13 cellular contexts compared by ENCODE assay signal in the genomic region with DNA sequence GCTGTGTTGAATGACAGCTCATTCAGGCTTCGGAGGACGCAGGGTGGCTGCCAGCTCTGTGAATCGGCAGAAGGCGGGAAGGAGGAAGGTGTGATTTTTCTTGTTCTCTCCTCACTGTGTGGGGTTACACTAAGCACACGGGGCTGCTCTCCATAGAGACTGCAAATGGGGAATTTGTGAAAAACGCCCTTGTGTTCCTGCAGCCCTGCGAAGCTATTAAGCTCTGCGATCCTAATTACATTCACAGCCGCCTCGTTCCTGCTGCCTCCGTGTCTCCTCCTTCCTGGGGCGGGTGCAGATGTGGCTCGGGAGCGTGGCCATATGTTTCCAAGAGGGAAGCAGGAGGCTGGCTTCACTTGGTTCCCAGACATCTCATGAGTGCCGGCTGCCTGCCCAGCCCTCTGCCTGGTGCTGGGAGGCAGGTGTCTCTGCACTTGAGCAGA.
A peak's percentile ranks its signal among the peaks of the same experiment; 100 is the strongest.
DNase-seq lines count a peak whose midpoint lies in the region.
"Had no signal": no experiment of that assay in that cellular context is flagged by ENCODE, and none has a peak within 500 bp of the region (broad histone marks: within the 10 kb centered on the region; RNA-seq: fewer than 3 reads in every experiment).

No MANE protein-coding gene starts in this region.

- H2AFZ ChIP-seq in neuronal stem cell (ENCODE audit: low read length): no peak overlapping the region

- no peak overlapping the region for H3K14ac ChIP-seq in neuronal stem cell (ENCODE audit: low read length)

- peak overlapping the region; percentile 11 for H3K18ac ChIP-seq in neuronal stem cell (ENCODE audit: low read length)

- no peak overlapping the region for H4K8ac ChIP-seq in neuronal stem cell (ENCODE audit: low read depth, low read length)

- peaks cover 3% of the 10 kb centered on the region for H3K4me1 Mint-ChIP-seq in activated CD4-positive, alpha-beta memory T cell treated with anti-CD3 and anti-CD28 coated beads for 36 hours (ENCODE audit: low read depth)
- H3K4me1 Mint-ChIP-seq: CD14-positive monocyte had no signal

- no peak overlapping the region for H3K27ac Mint-ChIP-seq in activated CD4-positive, alpha-beta memory T cell treated with anti-CD3 and anti-CD28 coated beads for 36 hours

- H2BK5ac ChIP-seq in neuronal stem cell (ENCODE audit: low read length): no peak overlapping the region

- CTCF ChIA-PET in activated CD4-positive, alpha-beta memory T cell treated with anti-CD3 and anti-CD28 coated beads for 36 hours (lab: Charles Lee): no interaction called here

- H2BK12ac ChIP-seq in neuronal stem cell (ENCODE audit: low read length): no peak overlapping the region

- H4K91ac ChIP-seq in neuronal stem cell (ENCODE audit: low read depth, low read length, poor library complexity): no peak overlapping the region

- H3K4me1 ChIP-seq in neuronal stem cell (ENCODE audit: control insufficient read depth in 2 of 2, insufficient read depth in 1 of 2, low read depth in 1 of 2, low read length in 2 of 2): no peaks in the 10 kb centered on the region
- H3K4me1 ChIP-seq in effector memory CD4-positive, alpha-beta T cell (ENCODE audit: control insufficient read depth, insufficient read depth, low read length, poor library complexity, severe bottlenecking): no peaks in the 10 kb centered on the region
- H3K4me1 ChIP-seq: left lung, psoas muscle had no signal

- POLR2A ChIA-PET in activated CD4-positive, alpha-beta memory T cell treated with anti-CD3 and anti-CD28 coated beads for 36 hours (lab: Charles Lee): no interaction called here

- H3K9ac ChIP-seq in neuronal stem cell (ENCODE audit: low read depth, low read length, poor library complexity): no peak overlapping the region

- H3K27me3 ChIP-seq in neuronal stem cell (ENCODE audit: control insufficient read depth in 3 of 3, insufficient read depth in 3 of 3, low read depth in 1 of 3, low read length in 3 of 3): peaks cover 0 to 5% (median 2%) of the 10 kb centered on the region in 3 experiments
- H3K27me3 ChIP-seq in effector memory CD4-positive, alpha-beta T cell (replicated peaks; ENCODE audit: control insufficient read depth, insufficient read depth, low read length, poor library complexity, severe bottlenecking): no peaks in the 10 kb centered on the region
- H3K27me3 ChIP-seq: gastroesophageal sphincter had no signal

- intact Hi-C loops in activated CD4-positive, alpha-beta memory T cell treated with anti-CD3 and anti-CD28 coated beads for 36 hours (cut with micrococcal nuclease): no loop called here

- peaks cover 4% of the 10 kb centered on the region for H3K27me3 Mint-ChIP-seq in activated CD4-positive, alpha-beta memory T cell treated with anti-CD3 and anti-CD28 coated beads for 36 hours

- H3K4me2 ChIP-seq in neuronal stem cell (ENCODE audit: insufficient read depth, low read length, poor library complexity, severe bottlenecking): no peak overlapping the region

- WGBS in neuronal stem cell (ENCODE audit: extremely low coverage in 2 of 2, insufficient read length in 2 of 2, insufficient replicate concordance in 1 of 2), 2 donors: no CpG with 5 or more reads among the region's 15 CpGs

- no peak overlapping the region for H2AK5ac ChIP-seq in neuronal stem cell (ENCODE audit: low read depth, low read length)

- no peaks in the 10 kb centered on the region for H3K36me3 Mint-ChIP-seq in activated CD4-positive, alpha-beta memory T cell treated with anti-CD3 and anti-CD28 coated beads for 36 hours

- H3K4me3 ChIP-seq in neuronal stem cell (ENCODE audit: low read length in 2 of 2): no peak overlapping the region
- no peak overlapping the region for H3K4me3 ChIP-seq in effector memory CD4-positive, alpha-beta T cell (ENCODE audit: insufficient read depth, low read depth, low read length, poor library complexity, severe bottlenecking)
- H3K4me3 ChIP-seq: gastroesophageal sphincter, left lung, psoas muscle had no signal

- H3K4ac ChIP-seq in neuronal stem cell (ENCODE audit: low read length): no peak overlapping the region

- no peaks in the 10 kb centered on the region for H3K36me3 ChIP-seq in neuronal stem cell (replicated peaks in 1 of 2; ENCODE audit: control insufficient read depth in 2 of 2, insufficient read depth in 2 of 2, low read length in 2 of 2)
- no peaks in the 10 kb centered on the region for H3K36me3 ChIP-seq in effector memory CD4-positive, alpha-beta T cell (ENCODE audit: control insufficient read depth, insufficient read depth, low read length)
- H3K36me3 ChIP-seq: left lung had no signal

- H2BK15ac ChIP-seq in neuronal stem cell (ENCODE audit: low read length): no peak overlapping the region

- H3K9me3 ChIP-seq in neuronal stem cell (replicated peaks in 1 of 2; ENCODE audit: control insufficient read depth in 2 of 2, insufficient read depth in 1 of 2, low read depth in 1 of 2, low read length in 2 of 2): no peaks in the 10 kb centered on the region
- no peaks in the 10 kb centered on the region for H3K9me3 ChIP-seq in effector memory CD4-positive, alpha-beta T cell (ENCODE audit: control insufficient read depth, low read length)
- H3K9me3 ChIP-seq: gastroesophageal sphincter, left lung, psoas muscle had no signal

- H3K23ac ChIP-seq in neuronal stem cell (ENCODE audit: low read depth, low read length, poor library complexity): no peak overlapping the region

- H3K9me3 Mint-ChIP-seq in activated CD4-positive, alpha-beta memory T cell treated with anti-CD3 and anti-CD28 coated beads for 36 hours: no peaks in the 10 kb centered on the region

- H3K79me1 ChIP-seq in neuronal stem cell (ENCODE audit: low read depth, low read length): no peaks in the 10 kb centered on the region

- H3K4me3 Mint-ChIP-seq in activated CD4-positive, alpha-beta memory T cell treated with anti-CD3 and anti-CD28 coated beads for 36 hours: no peak overlapping the region

- H3K27ac ChIP-seq in caudate nucleus (ENCODE audit: low read depth, low read length) (no peak overlapping the region), neuronal stem cell (replicated peaks; ENCODE audit: low read length) (no peak overlapping the region)
- no peak overlapping the region for H3K27ac ChIP-seq in effector memory CD4-positive, alpha-beta T cell (ENCODE audit: insufficient read depth, low read length, poor library complexity, severe bottlenecking)
- H3K27ac ChIP-seq: gastroesophageal sphincter, left lung, psoas muscle had no signal

- H2BK120ac ChIP-seq in neuronal stem cell (ENCODE audit: low read depth, low read length): no peak overlapping the region

- DNase-seq in DMS153 (lab: John Stamatoyannopoulos, UW): peak; percentile 74
- peak; percentile 59 for DNase-seq in NCI-H1417 treated with DMSO at 0.1 percent for 48 hours (lab: John Stamatoyannopoulos, UW)
- peak in 42 of 61 donors; percentile 9 to 86 (median 50) for DNase-seq in caudate nucleus (lab: John Stamatoyannopoulos, UW)
- DNase-seq in neuronal stem cell (ENCODE audit: low spot score): no peak
- DNase-seq in activated CD4-positive, alpha-beta memory T cell treated with anti-CD3 and anti-CD28 coated beads for 36 hours: no peak
- no peak for DNase-seq in dermis blood vessel endothelial cell
- no peak for DNase-seq in effector memory CD4-positive, alpha-beta T cell
- DNase-seq in epidermal melanocyte (ENCODE audit: insufficient read length, low spot score): no peak
- DNase-seq: left lung, MV-4-11, psoas muscle had no signal

Comparison
In these comparisons a context has a peak if more than half of its experiments do, and no peak if none do; other contexts are left out.
1. DNase-seq: peak in DMS153 (single experiment), NCI-H1417 treated with DMSO at 0.1 percent for 48 hours (single experiment) and caudate nucleus (42 of 61); none in neuronal stem cell (single experiment), activated CD4-positive, alpha-beta memory T cell treated with anti-CD3 and anti-CD28 coated beads for 36 hours (single experiment), dermis blood vessel endothelial cell (single experiment), effector memory CD4-positive, alpha-beta T cell (0 of 3) and epidermal melanocyte (single experiment).